ENCODE assay signal across 8 cellular contexts in the genomic region with DNA sequence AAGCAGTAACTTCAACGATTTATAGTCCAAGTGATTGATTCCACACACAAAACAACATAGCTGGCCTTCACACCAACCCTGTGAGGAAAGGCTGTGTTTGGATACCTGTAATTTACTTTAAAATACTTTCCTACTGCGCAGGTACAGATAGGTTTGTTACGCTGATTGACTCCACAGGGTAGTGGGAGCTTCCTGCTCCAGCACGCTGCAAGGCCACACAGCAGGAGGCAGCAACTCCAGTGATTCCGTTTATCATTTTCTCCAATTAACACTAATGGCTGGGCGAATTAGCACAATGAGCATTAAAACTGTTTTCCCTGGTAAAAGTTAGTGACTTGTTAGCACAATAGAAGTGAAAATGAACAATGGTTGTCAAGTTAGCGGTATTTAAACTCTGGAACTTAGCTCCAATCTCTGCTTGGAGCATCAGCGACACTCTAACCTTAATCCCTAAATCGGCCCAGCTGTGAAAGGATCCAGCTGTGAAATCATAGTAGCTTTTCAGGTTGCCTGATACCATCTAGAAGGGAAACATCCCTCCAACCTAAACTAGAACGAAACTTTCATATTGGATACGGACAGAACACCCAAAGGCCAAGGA. TPM values are rescaled to one million over a fixed set of nuclear protein-coding genes. Genes with fewer than 3 reads are reported as not detected.
A peak's percentile ranks its signal among the peaks of the same experiment; 100 is the strongest.
DNase-seq lines count a peak whose midpoint lies in the region; ATAC-seq and TF ChIP-seq lines count a peak whose summit lies in the region.

No MANE protein-coding gene starts in this region.

- H3K27ac ChIP-seq in PC-3 (ENCODE audit: low read length) (peak overlapping the region; percentile 97), endodermal cell (ENCODE audit: low read depth, low read length) (no peak overlapping the region)

- ATAC-seq in PC-3 (no peak), GM19467 (IDR thresholded peaks at IDR 0.05; ENCODE audit: unreplicated experiment) (no peak)

- H3K27me3 Mint-ChIP-seq in endodermal cell (ENCODE audit: insufficient read depth) (peaks cover 40% of the 10 kb centered on the region), osteocyte (ENCODE audit: unreplicated experiment) (no peaks in the 10 kb centered on the region)

- 0 out of 2 replicates have a peak overlapping the region, but pooled peaks have one; percentile 88 for H2AFZ ChIP-seq in PC-3 (ENCODE audit: low read length)

- H3K36me3 Mint-ChIP-seq in endodermal cell (ENCODE audit: low read depth) (peaks cover 11% of the 10 kb centered on the region), osteocyte (ENCODE audit: unreplicated experiment) (peaks cover 6% of the 10 kb centered on the region)

- H3K4me1 Mint-ChIP-seq in endodermal cell (peaks cover 13% of the 10 kb centered on the region), osteocyte (ENCODE audit: unreplicated experiment) (peaks cover 25% of the 10 kb centered on the region)

- H3K4me2 ChIP-seq in PC-3 (ENCODE audit: low read length), result peak overlapping the region; percentile 84

- DNase-seq in GM06990 (ENCODE audit: extremely low read depth, insufficient read length), result no peak
- DNase-seq in PC-3, result no peak
- DNase-seq in endodermal cell, result peak; percentile 82
- no peak for DNase-seq in osteocyte (ENCODE audit: extremely low spot score, unreplicated experiment)
- DNase-seq in D341Med (ENCODE audit: low spot score), result no peak
- DNase-seq in SKM-1 treated with dmso at 0.1 percent for 144 hours (lab: John Stamatoyannopoulos, UW; ENCODE audit: unreplicated experiment), result no peak
- DNase-seq in midbrain (lab: John Stamatoyannopoulos, UW), result no peak

- H3K27ac Mint-ChIP-seq in endodermal cell, result peak overlapping the region; percentile 96
- H3K27ac Mint-ChIP-seq in osteocyte (ENCODE audit: unreplicated experiment), result peak overlapping the region; percentile 97

- no peaks in the 10 kb centered on the region for H3K9me3 ChIP-seq in PC-3 (ENCODE audit: low read length)
- no peaks in the 10 kb centered on the region for H3K9me3 ChIP-seq in endodermal cell (ENCODE audit: control insufficient read depth, low read length)

- CTCF ChIA-PET in PC-3 (lab: Charles Lee), result interaction anchor here (0.5 kb wide), 1 partner anchor 19 kb away, joined by 5 read pairs; no protein-coding TSS in a partner anchor

- TF ChIP-seq CTCF in GM06990 (IDR thresholded peaks at IDR 0.05; ENCODE audit: insufficient read depth, low read length, poor library complexity, severe bottlenecking) (no peak), PC-3 (conservative IDR thresholded peaks at IDR 0.05; ENCODE audit: low read depth, low read length) (no peak), endodermal cell (conservative IDR thresholded peaks at IDR 0.05) (no peak), osteocyte (IDR thresholded peaks at IDR 0.05) (no peak)

- peaks cover 3% of the 10 kb centered on the region for H3K36me3 ChIP-seq in GM06990 (ENCODE audit: control insufficient read depth, insufficient read depth, low read length)
- no peaks in the 10 kb centered on the region for H3K36me3 ChIP-seq in PC-3 (ENCODE audit: low read depth, low read length)
- no peaks in the 10 kb centered on the region for H3K36me3 ChIP-seq in endodermal cell (ENCODE audit: control insufficient read depth, insufficient read depth, low read length)

- BruUV-seq in PC-3 (replicated peaks; lab: Mats Ljungman, UMichigan), result TSS peak; percentile 41

- POLR2A ChIA-PET in PC-3 (lab: Charles Lee; ENCODE audit: unreplicated experiment), result interaction anchor here (0.5 to 0.8 kb wide), 4 partner anchors 74 to 146 kb away, joined by 3 to 55 read pairs (median 4); a partner anchor contains a TSS

- intact Hi-C loops in PC-3 (cut with micrococcal nuclease), result loop anchor here (5.0 kb wide), 1 partner anchor 71 kb away; no protein-coding TSS in a partner anchor

- peak overlapping the region; percentile 78 for H3K4me3 Mint-ChIP-seq in endodermal cell
- H3K4me3 Mint-ChIP-seq in osteocyte (ENCODE audit: unreplicated experiment), result peak overlapping the region; percentile 91

- peaks cover 40% of the 10 kb centered on the region for H3K79me2 ChIP-seq in PC-3 (ENCODE audit: low read length)

- H4K20me1 ChIP-seq in PC-3 (ENCODE audit: low read length), result no peaks in the 10 kb centered on the region

- peaks cover 4% of the 10 kb centered on the region for H3F3A ChIP-seq in PC-3 (ENCODE audit: low read length, unreplicated experiment)

- H3K4me1 ChIP-seq in PC-3 (ENCODE audit: insufficient read depth, low read length) (peaks cover 13% of the 10 kb centered on the region), endodermal cell (ENCODE audit: control insufficient read depth, insufficient read depth, low read length) (no peaks in the 10 kb centered on the region)

- H3K27me3 ChIP-seq in GM06990 (replicated peaks; ENCODE audit: control insufficient read depth, insufficient read depth, low read length), result no peaks in the 10 kb centered on the region
- no peaks in the 10 kb centered on the region for H3K27me3 ChIP-seq in PC-3 (ENCODE audit: low read length)
- H3K27me3 ChIP-seq in endodermal cell (ENCODE audit: control insufficient read depth, insufficient read depth, low read length, poor library complexity, severe bottlenecking), result peaks cover 56% of the 10 kb centered on the region

- H3K9ac ChIP-seq in PC-3 (ENCODE audit: low read length) (peak overlapping the region; percentile 91), endodermal cell (ENCODE audit: extremely low read depth, low read length, poor library complexity, severe bottlenecking) (peak overlapping the region; percentile 13)

- H3K9me3 Mint-ChIP-seq in endodermal cell (peaks cover 2% of the 10 kb centered on the region), osteocyte (ENCODE audit: unreplicated experiment) (no peaks in the 10 kb centered on the region)

- 3 to 5% methylated on average over 5 to 11 of the region's 11 CpGs for WGBS in endodermal cell (ENCODE audit: insufficient coverage in 1 of 2, insufficient read length in 1 of 2), 2 experiments

- H3K4me3 ChIP-seq in GM06990 (replicated peaks; ENCODE audit: low read depth, low read length) (peak overlapping the region; percentile 82), PC-3 (ENCODE audit: low read length) (peak overlapping the region; percentile 72), endodermal cell (ENCODE audit: low read length) (peak overlapping the region; percentile 86)

- H3K9me2 ChIP-seq in PC-3 (replicated peaks; ENCODE audit: low read length), result no peaks in the 10 kb centered on the region

RNA-seq across cellular contexts. Expression of a gene that starts 0.9 kb away (rescaled TPM):
- total RNA-seq in PC-3 (2014; rRNA removed), result 3.7 and 9.8 TPM in 2 replicates
- 1 to 10 TPM; 5.2 to 10.0 TPM for total RNA-seq in endodermal cell
- 6.9 TPM for polyA plus RNA-seq in endodermal cell (2013, experiment 1 of 2)
- 7.8 TPM for polyA plus RNA-seq in endodermal cell (2013, experiment 2 of 2)
- 9.3 and 9.7 TPM in 2 replicates for total RNA-seq in osteocyte

RNA-seq across cellular contexts. Expression of a gene that starts 6.2 kb away (rescaled TPM):
- 1.6 TPM in 1 of 2 replicates, not detected in the other for total RNA-seq in PC-3 (2014; rRNA removed)
- total RNA-seq in endodermal cell, result under 1 TPM in 1 of 2 donors, not detected in 1; 0.46 TPM
- polyA plus RNA-seq in endodermal cell (2013, experiment 1 of 2), result 1.4 TPM
- 0.70 TPM for polyA plus RNA-seq in endodermal cell (2013, experiment 2 of 2)
- 1.0 TPM in 1 of 2 replicates, not detected in the other for total RNA-seq in osteocyte
